8 cellular contexts compared by ENCODE assay signal in the genomic region with DNA sequence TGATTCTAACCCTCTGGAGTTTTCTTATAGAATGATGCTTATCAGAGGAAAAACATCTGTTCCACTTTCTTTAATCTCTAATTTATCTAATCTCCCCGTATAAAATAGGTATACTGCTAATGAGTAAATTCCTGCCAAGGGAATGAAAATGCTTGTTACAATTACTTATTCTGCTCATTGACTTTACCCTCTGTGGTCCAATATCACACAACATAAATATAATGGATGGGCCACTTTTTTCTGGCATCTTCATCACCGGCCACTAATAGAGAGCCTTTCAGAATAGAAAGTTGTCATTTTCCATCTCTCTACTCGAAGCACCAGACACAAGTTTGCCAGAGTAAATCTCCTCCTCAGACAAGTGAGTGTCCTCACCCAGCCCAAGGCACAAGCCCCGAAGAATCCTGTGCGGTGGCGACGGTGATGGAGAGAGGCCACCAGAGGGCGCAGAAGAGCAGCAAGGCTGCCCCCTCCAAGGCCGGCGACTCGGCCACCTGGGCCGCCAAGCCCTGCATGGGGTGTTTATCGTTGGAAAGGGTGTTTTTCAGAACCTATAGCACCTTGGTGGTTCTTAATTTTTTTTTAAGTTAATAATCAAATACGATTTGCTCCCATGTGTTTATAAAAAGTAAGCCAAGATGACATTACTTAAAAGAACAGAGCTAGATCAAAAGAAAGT.
DNase-seq lines count a peak whose midpoint lies in the region; ATAC-seq and TF ChIP-seq lines count a peak whose summit lies in the region.

No MANE protein-coding gene starts in this region.

- no peaks in the 10 kb centered on the region for H3K9me3 ChIP-seq in left lung

- H3K4me1 Mint-ChIP-seq in activated CD4-positive, alpha-beta T cell treated with anti-CD3 and anti-CD28 coated beads for 36 hours: peaks cover 7% of the 10 kb centered on the region
- peaks cover 5% of the 10 kb centered on the region for H3K4me1 Mint-ChIP-seq in chondrocyte (ENCODE audit: low read depth)

- CTCF ChIA-PET in activated CD4-positive, alpha-beta T cell treated with anti-CD3 and anti-CD28 coated beads for 36 hours (lab: Charles Lee): interaction anchor here (0.7 to 1.3 kb wide), 4 partner anchors 63 to 553 kb away, joined by 3 to 4 read pairs (median 3); no protein-coding TSS in a partner anchor

- H3K27ac Mint-ChIP-seq in activated CD4-positive, alpha-beta T cell treated with anti-CD3 and anti-CD28 coated beads for 36 hours: no peak overlapping the region
- H3K27ac Mint-ChIP-seq in chondrocyte (ENCODE audit: unreplicated experiment): no peak overlapping the region

- peaks cover 3% of the 10 kb centered on the region for H3K27me3 Mint-ChIP-seq in activated CD4-positive, alpha-beta T cell treated with anti-CD3 and anti-CD28 coated beads for 36 hours
- H3K27me3 Mint-ChIP-seq in chondrocyte (ENCODE audit: low read depth): peaks cover 7% of the 10 kb centered on the region

- peaks cover 3% of the 10 kb centered on the region for H3K9me3 Mint-ChIP-seq in activated CD4-positive, alpha-beta T cell treated with anti-CD3 and anti-CD28 coated beads for 36 hours (ENCODE audit: low read depth)
- peaks cover 16% of the 10 kb centered on the region for H3K9me3 Mint-ChIP-seq in chondrocyte (ENCODE audit: low read depth)

- intact Hi-C loops in activated CD4-positive, alpha-beta T cell treated with anti-CD3 and anti-CD28 coated beads for 36 hours (cut with DNase I, micrococcal nuclease): loop anchor here (1.0 to 10.0 kb wide), 10 partner anchors 123 to 710 kb away; a partner anchor contains a TSS
- intact Hi-C loops in left lung (cut with DNase I): no loop called here

- ATAC-seq in GM18909 (IDR thresholded peaks at IDR 0.05; ENCODE audit: poor library complexity, unreplicated experiment): peak; percentile 93
- ATAC-seq in HG03139 (IDR thresholded peaks at IDR 0.05; ENCODE audit: unreplicated experiment): peak; percentile 98
- ATAC-seq in activated CD4-positive, alpha-beta T cell treated with anti-CD3 and anti-CD28 coated beads for 36 hours: peak; percentile 98
- ATAC-seq in left lung: peak; percentile 99

- DNase-seq in AG08396 (ENCODE audit: low spot score): peak; percentile 84
- DNase-seq in NCI-H226: peak; percentile 22
- DNase-seq in activated CD4-positive, alpha-beta T cell treated with anti-CD3 and anti-CD28 coated beads for 36 hours: peak; percentile 89
- no peak for DNase-seq in chondrocyte (ENCODE audit: low spot score)
- DNase-seq in left lung: peak; percentile 78 to 93
- DNase-seq in stimulated activated CD4-positive, alpha-beta T cell treated with anti-CD3 and anti-CD28 coated beads, Interleukin-4, amount 100 ng/mL, for 48 hours (ENCODE audit: low read depth in 2 of 2): peak; percentile 74 to 81

- H3K27ac ChIP-seq in left lung: no peak overlapping the region

- peaks cover 3% of the 10 kb centered on the region for H3K36me3 Mint-ChIP-seq in activated CD4-positive, alpha-beta T cell treated with anti-CD3 and anti-CD28 coated beads for 36 hours (ENCODE audit: low read depth)
- H3K36me3 Mint-ChIP-seq in chondrocyte (ENCODE audit: low read depth): peaks cover 8% of the 10 kb centered on the region

- no peaks in the 10 kb centered on the region for H3K27me3 ChIP-seq in left lung

- no peaks in the 10 kb centered on the region for H3K4me1 ChIP-seq in left lung

- no peak overlapping the region for H3K4me3 Mint-ChIP-seq in activated CD4-positive, alpha-beta T cell treated with anti-CD3 and anti-CD28 coated beads for 36 hours
- no peak overlapping the region for H3K4me3 Mint-ChIP-seq in chondrocyte (ENCODE audit: unreplicated experiment)

- no peak overlapping the region for H3K4me3 ChIP-seq in left lung

- no peaks in the 10 kb centered on the region for H3K36me3 ChIP-seq in left lung

- TF ChIP-seq CTCF in chondrocyte (IDR thresholded peaks at IDR 0.05) (peak; percentile 98), left lung (IDR thresholded peaks at IDR 0.05) (peak; percentile 92 to 93)

- POLR2A ChIA-PET in activated CD4-positive, alpha-beta T cell treated with anti-CD3 and anti-CD28 coated beads for 36 hours (lab: Charles Lee): interaction anchor here (0.6 kb wide), 1 partner anchor 709 kb away, joined by 4 read pairs; no protein-coding TSS in a partner anchor

Comparison
In these comparisons a context has a peak if more than half of its experiments do, and no peak if none do; other contexts are left out.
1. intact Hi-C loops: an anchor here in activated CD4-positive, alpha-beta T cell treated with anti-CD3 and anti-CD28 coated beads for 36 hours (1.0 to 10.0 kb wide); none called in left lung.